ENCODE assay signal across 14 cellular contexts in genomic region chr19:2517881-2518601, GRCh38. TPM values are rescaled to one million over a fixed set of nuclear protein-coding genes. Genes with fewer than 3 reads are reported as not detected.
DNase-seq lines count a peak whose midpoint lies in the region; ATAC-seq and TF ChIP-seq lines count a peak whose summit lies in the region.
"Had no signal": no experiment of that assay in that cellular context is flagged by ENCODE, and none has a peak within 500 bp of the region (broad histone marks: within the 10 kb centered on the region; RNA-seq: fewer than 3 reads in every experiment).

No MANE protein-coding gene starts in this region.

- no peak overlapping the region for H3K4me3 Mint-ChIP-seq in WTC11
- H3K4me3 Mint-ChIP-seq: neural crest cell had no signal

- in situ Hi-C loops in brain microvascular endothelial cell (cut with HindIII; ENCODE audit: low pct_ligation_motif_present, low sequenced_read_pairs), result no loop called here

- no peaks in the 10 kb centered on the region for H3K9me3 ChIP-seq in BLaER1 treated with 17β-estradiol and CSF1 and Interleukin-3, amounts not matched to agents 10 nM and 100 nM (replicated peaks in 1 of 11)
- no peaks in the 10 kb centered on the region for H3K9me3 ChIP-seq in mesenchymal stem cell (ENCODE audit: control insufficient read depth, low read length)

- H3K9ac ChIP-seq in BLaER1 treated with 17β-estradiol and CSF1 and Interleukin-3, amounts not matched to agents 10 nM and 100 nM, result peak overlapping the region in 7 of 11 experiments; percentile 11 to 55 (median 14); a peak in 9 of 22 replicates
- no peak overlapping the region for H3K9ac ChIP-seq in mesenchymal stem cell (ENCODE audit: low read length)

- peak overlapping the region in 3 of 11 experiments; percentile 4 to 40 (median 36); a peak in 2 of 22 replicates for H3K27ac ChIP-seq in BLaER1 treated with 17β-estradiol and CSF1 and Interleukin-3, amounts not matched to agents 10 nM and 100 nM
- H3K27ac ChIP-seq in mesenchymal stem cell (ENCODE audit: low read length, poor library complexity, severe bottlenecking) (peak overlapping the region; percentile 27), brain microvascular endothelial cell (no peak overlapping the region)

- H4K20me1 ChIP-seq in BLaER1 treated with 17β-estradiol and CSF1 and Interleukin-3, amounts not matched to agents 10 nM and 100 nM, result peaks cover 0 to 58% (median 9%) of the 10 kb centered on the region in 11 experiments; a peak in 6 of 22 replicates

- H2AFZ ChIP-seq in mesenchymal stem cell (ENCODE audit: low read depth, low read length), result no peak overlapping the region

- H3K4me1 ChIP-seq in BLaER1 treated with 17β-estradiol and CSF1 and Interleukin-3, amounts not matched to agents 10 nM and 100 nM, result peaks cover 8 to 34% (median 27%) of the 10 kb centered on the region in 10 experiments
- peaks cover 30% of the 10 kb centered on the region for H3K4me1 ChIP-seq in mesenchymal stem cell (ENCODE audit: control insufficient read depth, insufficient read depth, low read depth, low read length)

- H3K27me3 Mint-ChIP-seq in WTC11 (ENCODE audit: low read depth), result no peaks in the 10 kb centered on the region

- H3K36me3 ChIP-seq in BLaER1 treated with 17β-estradiol and CSF1 and Interleukin-3, amounts not matched to agents 10 nM and 100 nM, result peaks cover 0 to 35% (median 15%) of the 10 kb centered on the region in 11 experiments; a peak in 12 of 22 replicates
- H3K36me3 ChIP-seq in mesenchymal stem cell (ENCODE audit: control insufficient read depth in 1 of 2, insufficient read depth in 2 of 2, low read depth in 1 of 2, low read length in 2 of 2) (peaks cover 0 to 3% of the 10 kb centered on the region in 2 experiments), brain microvascular endothelial cell (replicated peaks) (no peaks in the 10 kb centered on the region)

- peak overlapping the region; percentile 50 for H4K91ac ChIP-seq in mesenchymal stem cell (ENCODE audit: low read length)

- peak overlapping the region; percentile 51 to 81 (median 74) for H3K4me2 ChIP-seq in BLaER1 treated with 17β-estradiol and CSF1 and Interleukin-3, amounts not matched to agents 10 nM and 100 nM
- H3K4me2 ChIP-seq in mesenchymal stem cell (ENCODE audit: low read length, poor library complexity, severe bottlenecking), result peak overlapping the region; percentile 55

- no peak overlapping the region for H3K18ac ChIP-seq in mesenchymal stem cell (ENCODE audit: low read depth in 1 of 2, low read length in 2 of 2)

- ATAC-seq in WTC11 (peak; percentile 61; the same call in 1 of the 2 replicates), HG03139 (IDR thresholded peaks at IDR 0.05; ENCODE audit: unreplicated experiment) (no peak)
- ATAC-seq: left lobe of liver had no signal

- H2BK15ac ChIP-seq in mesenchymal stem cell (ENCODE audit: low read depth, poor library complexity, severe bottlenecking), result no peak overlapping the region

- no peak overlapping the region for H3K4me3 ChIP-seq in BLaER1 treated with 17β-estradiol and CSF1 and Interleukin-3, amounts not matched to agents 10 nM and 100 nM
- no peak overlapping the region for H3K4me3 ChIP-seq in mesenchymal stem cell (ENCODE audit: insufficient read depth in 1 of 2, low read depth in 1 of 2, low read length in 2 of 2)
- no peak overlapping the region for H3K4me3 ChIP-seq in brain microvascular endothelial cell (ENCODE audit: low read depth, low read length)

- H3K79me1 ChIP-seq in mesenchymal stem cell (replicated peaks; ENCODE audit: low read length, poor library complexity, severe bottlenecking), result no peaks in the 10 kb centered on the region

- H4K8ac ChIP-seq in mesenchymal stem cell (ENCODE audit: low read length), result no peak overlapping the region

- peak overlapping the region; percentile 89 for H2AK5ac ChIP-seq in mesenchymal stem cell (ENCODE audit: low read length, severe bottlenecking)

- no peak overlapping the region for H2BK120ac ChIP-seq in mesenchymal stem cell (ENCODE audit: low read depth, low read length)

- H3K23ac ChIP-seq in mesenchymal stem cell (ENCODE audit: low read length in 2 of 2), result no peak overlapping the region

- H3K36me3 Mint-ChIP-seq in WTC11, result no peaks in the 10 kb centered on the region

- no peak overlapping the region; the same call in 1 of the 2 replicates for H3K27ac Mint-ChIP-seq in WTC11

- H3K27me3 ChIP-seq in BLaER1 treated with 17β-estradiol and CSF1 and Interleukin-3, amounts not matched to agents 10 nM and 100 nM, result peaks cover 0 to 7% (median 0%) of the 10 kb centered on the region in 11 experiments; a peak in 1 of 22 replicates
- H3K27me3 ChIP-seq in mesenchymal stem cell (ENCODE audit: control insufficient read depth in 1 of 2, insufficient read depth in 1 of 2, low read length in 2 of 2) (peaks cover 0 to 7% of the 10 kb centered on the region in 2 experiments), brain microvascular endothelial cell (replicated peaks) (no peaks in the 10 kb centered on the region)

- CTCF ChIA-PET in WTC11 (lab: Charles Lee), result interaction anchor here (0.8 to 2.0 kb wide), 4 partner anchors 38 to 119 kb away, joined by 3 to 6 read pairs (median 4); no protein-coding TSS in a partner anchor

- peak overlapping the region in 1 of 2 experiments; percentile 24 for H3K4ac ChIP-seq in mesenchymal stem cell (ENCODE audit: low read depth in 1 of 2, low read length in 2 of 2)

- H3K4me1 Mint-ChIP-seq in WTC11, result peaks cover 7% of the 10 kb centered on the region

- no peak for TF ChIP-seq CTCF in WTC11 (IDR thresholded peaks at IDR 0.05)
- TF ChIP-seq CTCF in brain microvascular endothelial cell (IDR thresholded peaks at IDR 0.05; ENCODE audit: low read depth, low read length, missing control alignments), result no peak

- no peaks in the 10 kb centered on the region for H3K9me3 Mint-ChIP-seq in WTC11
- H3K9me3 Mint-ChIP-seq: neural crest cell had no signal

- H2BK12ac ChIP-seq in mesenchymal stem cell (ENCODE audit: low read length in 2 of 2), result peak overlapping the region in 1 of 2 experiments; percentile 39

- 63% methylated on average over 35 of the region's 35 CpGs for WGBS in mesenchymal stem cell

- H3K14ac ChIP-seq in mesenchymal stem cell (ENCODE audit: low read length in 2 of 2), result no peak overlapping the region

- DNase-seq in NCI-H748 (lab: John Stamatoyannopoulos, UW; ENCODE audit: unreplicated experiment) (peak; percentile 17), NCI-H748 treated with DMSO at 0.1 percent for 48 hours (lab: John Stamatoyannopoulos, UW) (no peak), WTC11 (ENCODE audit: low spot score) (no peak), mesenchymal stem cell (no peak), brain microvascular endothelial cell (no peak), dedifferentiated amniotic fluid mesenchymal stem cell (ENCODE audit: extremely low spot score) (no peak)
- DNase-seq: activated effector memory CD4-positive, alpha-beta T cell treated with anti-CD3 and anti-CD28 coated beads, Interleukin-2, amount 50 U/mL, for 16 hours; cerebellar nuclear complex; KBM-7; NCI-H2081 treated with DMSO at 0.1 percent for 48 hours had no signal

- POLR2A ChIA-PET in WTC11 (lab: Charles Lee), result no interaction called here

- peak overlapping the region; percentile 33 for H2BK5ac ChIP-seq in mesenchymal stem cell (ENCODE audit: low read depth, low read length, poor library complexity, severe bottlenecking)

TF ChIP-seq in WTC11, 78 proteins besides CTCF, POLR2A, EP300 and RAD21 (continues in another document):
- TF ChIP-seq SOX15 (CRISPR knock-in tag; IDR thresholded peaks at IDR 0.05) (no peak), GABPB1 (CRISPR knock-in tag; IDR thresholded peaks at IDR 0.05) (no peak)
- TF ChIP-seq, protein P1, sequence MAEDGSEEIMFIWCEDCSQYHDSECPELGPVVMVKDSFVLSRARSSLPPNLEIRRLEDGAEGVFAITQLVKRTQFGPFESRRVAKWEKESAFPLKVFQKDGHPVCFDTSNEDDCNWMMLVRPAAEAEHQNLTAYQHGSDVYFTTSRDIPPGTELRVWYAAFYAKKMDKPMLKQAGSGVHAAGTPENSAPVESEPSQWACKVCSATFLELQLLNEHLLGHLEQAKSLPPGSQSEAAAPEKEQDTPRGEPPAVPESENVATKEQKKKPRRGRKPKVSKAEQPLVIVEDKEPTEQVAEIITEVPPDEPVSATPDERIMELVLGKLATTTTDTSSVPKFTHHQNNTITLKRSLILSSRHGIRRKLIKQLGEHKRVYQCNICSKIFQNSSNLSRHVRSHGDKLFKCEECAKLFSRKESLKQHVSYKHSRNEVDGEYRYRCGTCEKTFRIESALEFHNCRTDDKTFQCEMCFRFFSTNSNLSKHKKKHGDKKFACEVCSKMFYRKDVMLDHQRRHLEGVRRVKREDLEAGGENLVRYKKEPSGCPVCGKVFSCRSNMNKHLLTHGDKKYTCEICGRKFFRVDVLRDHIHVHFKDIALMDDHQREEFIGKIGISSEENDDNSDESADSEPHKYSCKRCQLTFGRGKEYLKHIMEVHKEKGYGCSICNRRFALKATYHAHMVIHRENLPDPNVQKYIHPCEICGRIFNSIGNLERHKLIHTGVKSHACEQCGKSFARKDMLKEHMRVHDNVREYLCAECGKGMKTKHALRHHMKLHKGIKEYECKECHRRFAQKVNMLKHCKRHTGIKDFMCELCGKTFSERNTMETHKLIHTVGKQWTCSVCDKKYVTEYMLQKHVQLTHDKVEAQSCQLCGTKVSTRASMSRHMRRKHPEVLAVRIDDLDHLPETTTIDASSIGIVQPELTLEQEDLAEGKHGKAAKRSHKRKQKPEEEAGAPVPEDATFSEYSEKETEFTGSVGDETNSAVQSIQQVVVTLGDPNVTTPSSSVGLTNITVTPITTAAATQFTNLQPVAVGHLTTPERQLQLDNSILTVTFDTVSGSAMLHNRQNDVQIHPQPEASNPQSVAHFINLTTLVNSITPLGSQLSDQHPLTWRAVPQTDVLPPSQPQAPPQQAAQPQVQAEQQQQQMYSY (CRISPR knock-in tag; IDR thresholded peaks at IDR 0.05), result no peak

RNA-seq across cellular contexts. Expression of gene GADD45B, which starts 42.1 kb away (rescaled TPM):
- total RNA-seq in WTC11 (2021), result 17.9 to 27.5 TPM (median 23.2 TPM) in 3 replicates
- polyA plus RNA-seq in mesenchymal stem cell (2013, experiment 1 of 2), result 57.8 TPM
- 51.9 TPM for polyA plus RNA-seq in mesenchymal stem cell (2013, experiment 2 of 2)
